ENCODE assay signal across 8 cellular contexts in the genomic region with DNA sequence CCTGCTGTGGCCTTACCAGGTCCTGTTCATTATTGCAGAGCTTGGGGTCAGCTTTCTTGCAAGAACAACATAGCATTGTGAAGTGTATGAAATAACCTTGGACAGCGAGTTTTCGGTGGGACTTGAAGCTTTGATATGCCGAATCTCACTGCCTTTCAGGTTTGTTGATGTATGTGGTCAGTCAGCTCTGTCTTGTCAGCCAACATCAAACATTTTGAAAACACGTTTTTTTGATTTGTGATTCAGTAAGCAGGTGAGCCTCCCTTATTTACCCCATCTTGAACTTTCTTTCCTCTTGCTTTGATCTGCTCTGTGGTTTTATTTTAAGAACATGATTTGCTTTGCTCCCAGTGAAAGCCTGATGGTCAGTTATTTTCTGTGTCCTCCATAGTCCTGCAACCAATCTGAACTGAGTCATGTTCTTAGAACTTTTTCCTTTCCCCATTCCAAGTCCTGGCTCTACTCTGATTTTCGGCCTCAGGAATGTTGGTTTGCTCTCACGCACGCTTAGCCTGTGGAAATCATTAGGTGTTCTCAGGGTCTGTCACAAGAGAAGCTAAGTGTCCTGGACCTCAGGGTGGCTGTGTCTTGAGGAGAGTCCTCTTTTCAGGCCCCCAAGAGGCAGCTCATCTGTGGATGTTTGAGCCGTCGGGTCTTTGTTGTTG. TPM values are rescaled to one million over a fixed set of nuclear protein-coding genes. Genes with fewer than 3 reads are reported as not detected.
DNase-seq lines count a peak whose midpoint lies in the region; ATAC-seq, FAIRE-seq and TF ChIP-seq lines count a peak whose summit lies in the region.

No MANE protein-coding gene starts in this region.

- ATAC-seq in Right ventricle myocardium superior (ENCODE audit: poor library complexity): peak; percentile 32
- ATAC-seq in pancreas: peak in 3 of 4 donors; percentile 31 to 56 (median 36)
- no peak for ATAC-seq in HG03354 (IDR thresholded peaks at IDR 0.05; ENCODE audit: poor library complexity, severe bottlenecking, unreplicated experiment)
- no peak for ATAC-seq in GM18873 (IDR thresholded peaks at IDR 0.05; ENCODE audit: low FRiP score, unreplicated experiment)
- ATAC-seq in HG03139 (IDR thresholded peaks at IDR 0.05; ENCODE audit: unreplicated experiment): no peak

- no peaks in the 10 kb centered on the region for H3K9me3 ChIP-seq in SJSA1 (replicated peaks)
- no peaks in the 10 kb centered on the region for H3K9me3 ChIP-seq in pancreas

- H3K4me3 ChIP-seq in AG09309 (ENCODE audit: control insufficient read depth, low read depth, low read length): no peak overlapping the region
- H3K4me3 ChIP-seq in SJSA1: no peak overlapping the region
- no peak overlapping the region for H3K4me3 ChIP-seq in pancreas

- H3K36me3 ChIP-seq in SJSA1 (no peaks in the 10 kb centered on the region), pancreas (no peaks in the 10 kb centered on the region)

- FAIRE-seq in pancreas (lab: Jason Lieb, UNC): no peak

- H3K27me3 ChIP-seq in SJSA1 (replicated peaks) (no peaks in the 10 kb centered on the region), pancreas (no peaks in the 10 kb centered on the region)

- 79 to 80% methylated on average over 9 of the region's 9 CpGs for WGBS in pancreas, 2 donors

- peak overlapping the region; percentile 26; the same call in 1 of the 2 replicates for H3K27ac ChIP-seq in SJSA1
- H3K27ac ChIP-seq in pancreas: peak overlapping the region in 1 of 4 donors; percentile 3

- DNase-seq in AG09309 (ENCODE audit: low read depth): peak; percentile 86
- DNase-seq in SJSA1 (ENCODE audit: low read depth in 1 of 2, low spot score in 2 of 2): peak in 1 of 2 experiments; percentile 40
- no peak for DNase-seq in Right ventricle myocardium superior
- DNase-seq in pancreas: no peak
- no peak for DNase-seq in head of caudate nucleus

- no peak for TF ChIP-seq CTCF in AG09309 (IDR thresholded peaks at IDR 0.05; ENCODE audit: control insufficient read depth, insufficient read depth, low read depth, low read length, missing control alignments)
- no peak for TF ChIP-seq CTCF in pancreas (IDR thresholded peaks at IDR 0.05)

- H3K4me1 ChIP-seq in SJSA1 (replicated peaks) (peaks cover 23% of the 10 kb centered on the region), pancreas (peaks cover 0 to 10% (median 5%) of the 10 kb centered on the region in 3 donors)

- intact Hi-C loops in Right ventricle myocardium superior (cut with DNase I) (loop anchor here (5.0 kb wide), 1 partner anchor 50 kb away; no protein-coding TSS in a partner anchor), pancreas (cut with DNase I) (no loop called here), head of caudate nucleus (cut with DNase I) (no loop called here)

RNA-seq across cellular contexts. Expression of gene WBP1L, which starts 8.7 kb away (rescaled TPM):
- 13.3 and 21.0 TPM in 2 replicates for total RNA-seq in SJSA1 (2014; rRNA removed; shearing (Covaris generic))
- total RNA-seq in Right ventricle myocardium superior (19.7 TPM), pancreas (10 to 100 TPM in 5 of 6 donors, 1 to 10 TPM in 1; 9.0 to 27.3 (median 12.1) TPM)
- 10 to 100 TPM; 10.5 to 11.0 TPM for polyA plus RNA-seq in pancreas

RNA-seq across cellular contexts. Expression of gene SFXN2, which starts 38.0 kb away (rescaled TPM):
- 1.1 and 3.1 TPM in 2 replicates for total RNA-seq in SJSA1 (2014; rRNA removed; shearing (Covaris generic))
- total RNA-seq in Right ventricle myocardium superior (1.7 TPM), pancreas (10 to 100 TPM in 4 of 6 donors, 1 to 10 TPM in 2; 6.2 to 21.6 (median 10.4) TPM)
- polyA plus RNA-seq in pancreas: 1 to 10 TPM; 5.6 to 9.0 TPM

RNA-seq across cellular contexts. Expression of gene ARL3, which starts 38.2 kb away (rescaled TPM):
- total RNA-seq in SJSA1 (2014; rRNA removed; shearing (Covaris generic)): 12.1 and 14.3 TPM in 2 replicates
- total RNA-seq in Right ventricle myocardium superior (14.1 TPM), pancreas (1 to 10 TPM; 2.5 to 4.5 (median 3.1) TPM)
- 1 to 10 TPM; 2.4 to 8.0 TPM for polyA plus RNA-seq in pancreas

Comparison
In these comparisons a context has a peak if more than half of its experiments do, and no peak if none do; other contexts are left out.
1. ATAC-seq: peak in Right ventricle myocardium superior (single experiment) and pancreas (3 of 4); none in HG03354 (single experiment), GM18873 (single experiment) and HG03139 (single experiment).